ENCODE assay signal across 16 cellular contexts in genomic region chr6:137731960-137732616, GRCh38.
DNase-seq lines count a peak whose midpoint lies in the region; ATAC-seq and TF ChIP-seq lines count a peak whose summit lies in the region.
"Had no signal": no experiment of that assay in that cellular context is flagged by ENCODE, and none has a peak within 500 bp of the region (broad histone marks: within the 10 kb centered on the region; RNA-seq: fewer than 3 reads in every experiment).

No MANE protein-coding gene starts in this region.

- peak; percentile 89 to 92 for DNase-seq in AML-193 (lab: John Stamatoyannopoulos, UW)
- DNase-seq in Kasumi-1 (lab: John Stamatoyannopoulos, UW), result peak; percentile 49 to 54
- DNase-seq in left lobe of liver (ENCODE audit: low spot score), result no peak
- DNase-seq in NCI-H2029 treated with DMSO at 0.1 percent for 48 hours (lab: John Stamatoyannopoulos, UW), result no peak
- DNase-seq in activated T-cell treated with anti-CD3 and anti-CD28 coated beads, Interleukin-2, amount 50 U/mL, for 72 hours, result no peak
- no peak for DNase-seq in stimulated activated CD4-positive, alpha-beta T cell treated with anti-CD3 and anti-CD28 coated beads, Interleukin-4, amount 100 ng/mL, for 1 hour
- DNase-seq in cerebellum (ENCODE audit: low spot score), result no peak
- DNase-seq: activated gamma-delta T cell; CD4-positive, CD25-positive, alpha-beta regulatory T cell; cerebellar nuclear complex; NCI-H2081; stimulated activated CD4-positive, alpha-beta T cell treated with anti-CD3 and anti-CD28 coated beads, Interleukin-15, amount 100 ng/mL, for 24 hours had no signal

- H3K27ac ChIP-seq in VCaP, result peak overlapping the region; percentile 35

- no peaks in the 10 kb centered on the region for H3K36me3 Mint-ChIP-seq in activated T-cell treated with anti-CD3 and anti-CD28 coated beads, Interleukin-2, amount 50 U/mL, for 72 hours (ENCODE audit: insufficient read depth in 2 of 2)
- H3K36me3 Mint-ChIP-seq: CD4-positive, CD25-positive, alpha-beta regulatory T cell; stimulated activated effector memory CD8-positive, alpha-beta T cell treated with anti-CD3 and anti-CD28 coated beads, Interleukin-12 subunit alpha, Interleukin-12 subunit beta, amount 100 ng/mL, for 72 hours had no signal

- no peak for TF ChIP-seq CTCF in VCaP (conservative IDR thresholded peaks at IDR 0.05)

- H3K27me3 Mint-ChIP-seq in activated T-cell treated with anti-CD3 and anti-CD28 coated beads, Interleukin-2, amount 50 U/mL, for 72 hours (ENCODE audit: low read depth), result peaks cover 12% of the 10 kb centered on the region

- H3K4me1 Mint-ChIP-seq in activated T-cell treated with anti-CD3 and anti-CD28 coated beads, Interleukin-2, amount 50 U/mL, for 72 hours (ENCODE audit: low read depth), result peaks cover 19% of the 10 kb centered on the region

- no peak overlapping the region for H3K4me3 Mint-ChIP-seq in activated T-cell treated with anti-CD3 and anti-CD28 coated beads, Interleukin-2, amount 50 U/mL, for 72 hours
- H3K4me3 Mint-ChIP-seq: CD4-positive, CD25-positive, alpha-beta regulatory T cell; stimulated activated effector memory CD8-positive, alpha-beta T cell treated with anti-CD3 and anti-CD28 coated beads, Interleukin-12 subunit alpha, Interleukin-12 subunit beta, amount 100 ng/mL, for 72 hours had no signal

- H3K9me3 Mint-ChIP-seq in activated T-cell treated with anti-CD3 and anti-CD28 coated beads, Interleukin-2, amount 50 U/mL, for 72 hours, result no peaks in the 10 kb centered on the region
- H3K9me3 Mint-ChIP-seq: stimulated activated effector memory CD8-positive, alpha-beta T cell treated with anti-CD3 and anti-CD28 coated beads, Interleukin-12 subunit alpha, Interleukin-12 subunit beta, amount 100 ng/mL, for 72 hours had no signal

- no peak overlapping the region for H3K27ac Mint-ChIP-seq in activated T-cell treated with anti-CD3 and anti-CD28 coated beads, Interleukin-2, amount 50 U/mL, for 72 hours
- H3K27ac Mint-ChIP-seq: CD4-positive, CD25-positive, alpha-beta regulatory T cell; stimulated activated effector memory CD8-positive, alpha-beta T cell treated with anti-CD3 and anti-CD28 coated beads, Interleukin-12 subunit alpha, Interleukin-12 subunit beta, amount 100 ng/mL, for 72 hours had no signal

- ATAC-seq in left lobe of liver, result peak; percentile 61
- no peak for ATAC-seq in activated T-cell treated with anti-CD3 and anti-CD28 coated beads, Interleukin-2, amount 50 U/mL, for 72 hours (replicated peaks in 1 of 2)
- ATAC-seq: activated CD4-positive, CD25-positive, alpha-beta regulatory T cell treated with anti-CD3 and anti-CD28 coated beads, Interleukin-2, amount 50 U/mL, for 24 hours; GM12878; stimulated activated effector memory CD8-positive, alpha-beta T cell treated with anti-CD3 and anti-CD28 coated beads, Interleukin-12 subunit alpha, Interleukin-12 subunit beta, amount 100 ng/mL, for 72 hours had no signal

Comparison
In these comparisons a context has a peak if more than half of its experiments do, and no peak if none do; other contexts are left out.
1. DNase-seq: peak in AML-193 (2 of 2) and Kasumi-1 (2 of 2); none in left lobe of liver (single experiment), NCI-H2029 treated with DMSO at 0.1 percent for 48 hours (single experiment), activated T-cell treated with anti-CD3 and anti-CD28 coated beads, Interleukin-2, amount 50 U/mL, for 72 hours (0 of 2), stimulated activated CD4-positive, alpha-beta T cell treated with anti-CD3 and anti-CD28 coated beads, Interleukin-4, amount 100 ng/mL, for 1 hour (single experiment) and cerebellum (single experiment).